13 cellular contexts compared by ENCODE assay signal in genomic region chr17:49618112-49618611, GRCh38. TPM values are rescaled to one million over a fixed set of nuclear protein-coding genes. Genes with fewer than 3 reads are reported as not detected.
A peak's percentile ranks its signal among the peaks of the same experiment; 100 is the strongest.
DNase-seq lines count a peak whose midpoint lies in the region; ATAC-seq, FAIRE-seq and TF ChIP-seq lines count a peak whose summit lies in the region.
"Had no signal": no experiment of that assay in that cellular context is flagged by ENCODE, and none has a peak within 500 bp of the region (broad histone marks: within the 10 kb centered on the region; RNA-seq: fewer than 3 reads in every experiment).

No MANE protein-coding gene starts in this region.

- peaks cover 24 to 56% (median 39%) of the 10 kb centered on the region in 4 donors for H3K4me1 Mint-ChIP-seq in CD4-positive, CD25-positive, alpha-beta regulatory T cell
- H3K4me1 Mint-ChIP-seq in HFFc6 (ENCODE audit: low read depth) (peaks cover 42% of the 10 kb centered on the region), astrocyte (ENCODE audit: low read depth, unreplicated experiment) (no peaks in the 10 kb centered on the region)
- peaks cover 14 to 21% of the 10 kb centered on the region in 2 donors for H3K4me1 Mint-ChIP-seq in natural killer cell treated with Interleukin-12 subunit alpha and Interleukin-12 subunit beta and Interleukin-15 and Interleukin-18, amount 100 ng/mL, for 72 hours (ENCODE audit: low read depth in 2 of 2)

- no peak overlapping the region for H3K4me3 Mint-ChIP-seq in CD4-positive, CD25-positive, alpha-beta regulatory T cell
- H3K4me3 Mint-ChIP-seq in HFFc6: no peak overlapping the region
- no peak overlapping the region for H3K4me3 Mint-ChIP-seq in astrocyte (ENCODE audit: unreplicated experiment)
- H3K4me3 Mint-ChIP-seq in natural killer cell treated with Interleukin-12 subunit alpha and Interleukin-12 subunit beta and Interleukin-15 and Interleukin-18, amount 100 ng/mL, for 72 hours: no peak overlapping the region
- H3K4me3 Mint-ChIP-seq: dendritic cell treated with granulocyte-macrophage colony-stimulating factor and Interleukin-4, amounts not matched to agents 40 ng/mL and 50 ng/mL, for 4 days had no signal

- peak in 1 of 2 donors; percentile 52 for ATAC-seq in CD4-positive, CD25-positive, alpha-beta regulatory T cell (ENCODE audit: low read depth in 2 of 2)
- peak; percentile 46 to 48 for ATAC-seq in natural killer cell treated with Interleukin-12 subunit alpha and Interleukin-12 subunit beta and Interleukin-15 and Interleukin-18, amount 100 ng/mL, for 72 hours
- no peak for ATAC-seq in right cardiac atrium

- H3K4me2 ChIP-seq in astrocyte (ENCODE audit: low read length): no peak overlapping the region

- H3K9me3 ChIP-seq in CD4-positive, CD25-positive, alpha-beta regulatory T cell (ENCODE audit: control insufficient read depth in 2 of 2, low read length in 2 of 2): no peaks in the 10 kb centered on the region
- H3K9me3 ChIP-seq in astrocyte (ENCODE audit: insufficient read depth, low read depth, low read length) (no peaks in the 10 kb centered on the region), right cardiac atrium (ENCODE audit: control insufficient read depth, low read length) (no peaks in the 10 kb centered on the region)
- H3K9me3 ChIP-seq: BE2C had no signal

- H3K27ac ChIP-seq in CD4-positive, CD25-positive, alpha-beta regulatory T cell (ENCODE audit: insufficient read depth, low read length, poor library complexity, severe bottlenecking): peak overlapping the region; percentile 16
- H3K27ac ChIP-seq in astrocyte (ENCODE audit: low read depth, low read length): peak overlapping the region; percentile 35
- no peak overlapping the region for H3K27ac ChIP-seq in right cardiac atrium (ENCODE audit: low read length)

- peaks cover 5% of the 10 kb centered on the region for H3K79me2 ChIP-seq in astrocyte (ENCODE audit: insufficient read depth, low read length)

- no peak overlapping the region for H3K9ac ChIP-seq in astrocyte (ENCODE audit: low read length)

- H3K4me1 ChIP-seq in CD4-positive, CD25-positive, alpha-beta regulatory T cell (ENCODE audit: control insufficient read depth, insufficient read depth, low read length, poor library complexity, severe bottlenecking): peaks cover 10% of the 10 kb centered on the region
- H3K4me1 ChIP-seq in astrocyte (ENCODE audit: insufficient read depth, low read length) (no peaks in the 10 kb centered on the region), right cardiac atrium (ENCODE audit: control insufficient read depth, insufficient read depth, low read length) (peaks cover 9% of the 10 kb centered on the region)
- H3K4me1 ChIP-seq: BE2C had no signal

- TF ChIP-seq CTCF in HFFc6 (IDR thresholded peaks at IDR 0.05): no peak
- TF ChIP-seq CTCF in astrocyte (IDR thresholded peaks at IDR 0.05; ENCODE audit: insufficient read depth, low read depth, low read length): no peak

- intact Hi-C loops in right cardiac atrium (cut with DNase I): loop anchor here in 1 of 4 donors (10.0 kb wide), 1 partner anchor 57 kb away; the partner anchor contains the start of gene SPOP

- WGBS in right cardiac atrium: 71% methylated on average over 1 of the region's 1 CpG

- no peak for FAIRE-seq in astrocyte (lab: Jason Lieb, UNC)

- peaks cover 49% of the 10 kb centered on the region for H3K36me3 Mint-ChIP-seq in CD4-positive, CD25-positive, alpha-beta regulatory T cell
- H3K36me3 Mint-ChIP-seq in HFFc6 (ENCODE audit: low read depth): peaks cover 35% of the 10 kb centered on the region
- H3K36me3 Mint-ChIP-seq in astrocyte (ENCODE audit: low read depth, unreplicated experiment): peaks cover 24% of the 10 kb centered on the region
- H3K36me3 Mint-ChIP-seq in natural killer cell treated with Interleukin-12 subunit alpha and Interleukin-12 subunit beta and Interleukin-15 and Interleukin-18, amount 100 ng/mL, for 72 hours: peaks cover 24% of the 10 kb centered on the region

- no peak overlapping the region for H2AFZ ChIP-seq in astrocyte (ENCODE audit: low read depth, low read length)

- peak overlapping the region; percentile 2 for H3K4me3 ChIP-seq in CD4-positive, CD25-positive, alpha-beta regulatory T cell (ENCODE audit: low read depth, low read length)
- H3K4me3 ChIP-seq in astrocyte (ENCODE audit: insufficient read depth, low read depth, low read length) (no peak overlapping the region), right cardiac atrium (ENCODE audit: low read length) (no peak overlapping the region)

- DNase-seq in CD4-positive, CD25-positive, alpha-beta regulatory T cell: peak in 2 of 3 donors; percentile 3 to 15
- no peak for DNase-seq in HFFc6
- peak; percentile 78 for DNase-seq in astrocyte (ENCODE audit: low read depth)
- no peak for DNase-seq in natural killer cell treated with Interleukin-12 subunit alpha and Interleukin-12 subunit beta and Interleukin-15 and Interleukin-18, amount 100 ng/mL, for 72 hours (ENCODE audit: low spot score)
- DNase-seq in NK-92 (lab: John Stamatoyannopoulos, UW; ENCODE audit: unreplicated experiment): no peak
- DNase-seq in NCI-H187 treated with DMSO at 0.1 percent for 48 hours (lab: John Stamatoyannopoulos, UW): no peak
- no peak for DNase-seq in 8988T
- DNase-seq in right cardiac atrium: no peak
- DNase-seq: activated CD4-positive, alpha-beta T cell treated with anti-CD3 and anti-CD28 coated beads for 48 hours; BE2C; retina; stimulated activated CD4-positive, alpha-beta T cell treated with anti-CD3 and anti-CD28 coated beads, Interleukin-2, amount 100 ng/mL, for 24 hours had no signal

- no peaks in the 10 kb centered on the region for H3K27me3 Mint-ChIP-seq in CD4-positive, CD25-positive, alpha-beta regulatory T cell
- H3K27me3 Mint-ChIP-seq in HFFc6 (ENCODE audit: insufficient read depth) (0 out of 2 replicates have a peak, but pooled peaks cover 3% of the 10 kb centered on the region), astrocyte (ENCODE audit: low read depth, unreplicated experiment) (no peaks in the 10 kb centered on the region)
- no peaks in the 10 kb centered on the region for H3K27me3 Mint-ChIP-seq in natural killer cell treated with Interleukin-12 subunit alpha and Interleukin-12 subunit beta and Interleukin-15 and Interleukin-18, amount 100 ng/mL, for 72 hours
- H3K27me3 Mint-ChIP-seq: dendritic cell treated with granulocyte-macrophage colony-stimulating factor and Interleukin-4, amounts not matched to agents 40 ng/mL and 50 ng/mL, for 4 days had no signal

- peaks cover 69% of the 10 kb centered on the region for H3K36me3 ChIP-seq in CD4-positive, CD25-positive, alpha-beta regulatory T cell (ENCODE audit: control insufficient read depth, insufficient read depth, low read length)
- peaks cover 13% of the 10 kb centered on the region for H3K36me3 ChIP-seq in astrocyte (ENCODE audit: insufficient read depth, low read length)

- no peaks in the 10 kb centered on the region for H3K27me3 ChIP-seq in CD4-positive, CD25-positive, alpha-beta regulatory T cell (ENCODE audit: control insufficient read depth, insufficient read depth, low read length)
- no peaks in the 10 kb centered on the region for H3K27me3 ChIP-seq in astrocyte (ENCODE audit: insufficient read depth, low read length)
- no peaks in the 10 kb centered on the region for H3K27me3 ChIP-seq in right cardiac atrium (ENCODE audit: control insufficient read depth, insufficient read depth)
- H3K27me3 ChIP-seq: BE2C had no signal

- no peaks in the 10 kb centered on the region for H3K9me3 Mint-ChIP-seq in CD4-positive, CD25-positive, alpha-beta regulatory T cell
- H3K9me3 Mint-ChIP-seq in HFFc6 (no peaks in the 10 kb centered on the region), astrocyte (ENCODE audit: unreplicated experiment) (no peaks in the 10 kb centered on the region)
- H3K9me3 Mint-ChIP-seq in natural killer cell treated with Interleukin-12 subunit alpha and Interleukin-12 subunit beta and Interleukin-15 and Interleukin-18, amount 100 ng/mL, for 72 hours: no peaks in the 10 kb centered on the region
- H3K9me3 Mint-ChIP-seq: dendritic cell treated with granulocyte-macrophage colony-stimulating factor and Interleukin-4, amounts not matched to agents 40 ng/mL and 50 ng/mL, for 4 days had no signal

- peak overlapping the region; percentile 77 to 80 (median 79) for H3K27ac Mint-ChIP-seq in CD4-positive, CD25-positive, alpha-beta regulatory T cell
- H3K27ac Mint-ChIP-seq in HFFc6: peak overlapping the region; percentile 58
- H3K27ac Mint-ChIP-seq in astrocyte (ENCODE audit: unreplicated experiment): no peak overlapping the region
- H3K27ac Mint-ChIP-seq in natural killer cell treated with Interleukin-12 subunit alpha and Interleukin-12 subunit beta and Interleukin-15 and Interleukin-18, amount 100 ng/mL, for 72 hours: peak overlapping the region; percentile 36 to 54

- H4K20me1 ChIP-seq in astrocyte (ENCODE audit: insufficient read depth, low read length): peaks cover 21% of the 10 kb centered on the region

RNA-seq across cellular contexts. Expression of gene NXPH3, which starts 42.5 kb away (rescaled TPM):
- not detected for total RNA-seq in CD4-positive, CD25-positive, alpha-beta regulatory T cell
- not detected for polyA plus RNA-seq in CD4-positive, CD25-positive, alpha-beta regulatory T cell
- total RNA-seq in HFFc6 (2021; fragmentation: NEBNext Ultra II Directional; extraction: Animal tissue kit (Norgen Biotek cat#: 25700)): 1 to 10 TPM in 5 of 6 experiments, under 1 TPM in 1; 0.59 to 2.3 (median 1.5) TPM
- total RNA-seq in astrocyte: 0.19 and 0.43 TPM in 2 replicates
- total RNA-seq in natural killer cell treated with Interleukin-12 subunit alpha and Interleukin-12 subunit beta and Interleukin-15 and Interleukin-18, amount 100 ng/mL, for 72 hours: not detected
- total RNA-seq in right cardiac atrium: 1 to 10 TPM; 3.8 to 6.5 (median 4.9) TPM
- 5.9 TPM for polyA plus RNA-seq in right cardiac atrium

RNA-seq across cellular contexts. Expression of gene SPOP, which starts 59.7 kb away (rescaled TPM):
- total RNA-seq in CD4-positive, CD25-positive, alpha-beta regulatory T cell: 66.3 TPM
- 100 to 1,000 TPM in 2 of 4 donors, 10 to 100 TPM in 2; 76.4 to 123 (median 106) TPM for polyA plus RNA-seq in CD4-positive, CD25-positive, alpha-beta regulatory T cell
- total RNA-seq in HFFc6 (2021; fragmentation: NEBNext Ultra II Directional; extraction: Animal tissue kit (Norgen Biotek cat#: 25700)): 10 to 100 TPM; 53.2 to 60.6 (median 55.6) TPM
- total RNA-seq in astrocyte (46.6 and 48.6 TPM in 2 replicates), right cardiac atrium (10 to 100 TPM; 61.0 to 82.7 (median 76.6) TPM)
- 10 to 100 TPM; 59.3 to 87.7 TPM for total RNA-seq in natural killer cell treated with Interleukin-12 subunit alpha and Interleukin-12 subunit beta and Interleukin-15 and Interleukin-18, amount 100 ng/mL, for 72 hours
- polyA plus RNA-seq in right cardiac atrium: 33.7 TPM

Comparison
In these comparisons a context has a peak if more than half of its experiments do, and no peak if none do; other contexts are left out.
1. ATAC-seq: peak in natural killer cell treated with Interleukin-12 subunit alpha and Interleukin-12 subunit beta and Interleukin-15 and Interleukin-18, amount 100 ng/mL, for 72 hours (2 of 2); none in right cardiac atrium (0 of 2).
2. DNase-seq: peak in CD4-positive, CD25-positive, alpha-beta regulatory T cell (2 of 3) and astrocyte (single experiment); none in HFFc6 (single experiment), natural killer cell treated with Interleukin-12 subunit alpha and Interleukin-12 subunit beta and Interleukin-15 and Interleukin-18, amount 100 ng/mL, for 72 hours (single experiment), NK-92 (single experiment), NCI-H187 treated with DMSO at 0.1 percent for 48 hours (single experiment), 8988T (single experiment) and right cardiac atrium (0 of 3).